Comparison of ENCODE assay signal across 9 cellular contexts in genomic region chr14:67491741-67492504, GRCh38. TPM values are rescaled to one million over a fixed set of nuclear protein-coding genes. Genes with fewer than 3 reads are reported as not detected.
DNase-seq lines count a peak whose midpoint lies in the region; ATAC-seq and TF ChIP-seq lines count a peak whose summit lies in the region.
"Had no signal": no experiment of that assay in that cellular context is flagged by ENCODE, and none has a peak within 500 bp of the region (broad histone marks: within the 10 kb centered on the region; RNA-seq: fewer than 3 reads in every experiment).

No MANE protein-coding gene starts in this region.

- H3K36me3 Mint-ChIP-seq in activated B cell treated with CpG ODN at 0.5 μM for 24 hours (ENCODE audit: low read depth) (peaks cover 7% of the 10 kb centered on the region), neural progenitor cell (no peaks in the 10 kb centered on the region)

- CTCF ChIA-PET in HEK293 (lab: Yijun Ruan, JAX) (no interaction called here), activated B cell treated with CpG ODN at 0.5 μM for 24 hours (lab: Charles Lee) (interaction anchor here (1.1 to 1.3 kb wide), 2 partner anchors 21 to 35 kb away, joined by 3 to 4 read pairs; no protein-coding TSS in a partner anchor)

- H3K36me3 ChIP-seq in HEK293 (ENCODE audit: control insufficient read depth in 2 of 2, insufficient read depth in 1 of 2, low read length in 2 of 2) (no peaks in the 10 kb centered on the region), neural progenitor cell (no peaks in the 10 kb centered on the region)

- no peaks in the 10 kb centered on the region for H3K79me2 ChIP-seq in neural progenitor cell (ENCODE audit: low read depth)

- no peaks in the 10 kb centered on the region for H4K20me1 ChIP-seq in neural progenitor cell (ENCODE audit: low read depth)

- DNase-seq in NCI-H2107 treated with DMSO at 0.1 percent for 48 hours (lab: John Stamatoyannopoulos, UW; ENCODE audit: unreplicated experiment) (peak; percentile 92), activated B cell treated with CpG ODN at 0.5 μM for 24 hours (no peak), neural progenitor cell (ENCODE audit: low spot score) (peak; percentile 62), HT-29 (ENCODE audit: low spot score) (no peak), glomerular visceral epithelial cell (ENCODE audit: extremely low spot score) (no peak), COLO829 (ENCODE audit: low spot score) (no peak), NCI-H1436 treated with DMSO at 0.1 percent for 48 hours (lab: John Stamatoyannopoulos, UW) (no peak)
- DNase-seq: hippocampal formation had no signal

- POLR2A ChIA-PET in HEK293 (lab: Yijun Ruan, JAX) (no interaction called here), activated B cell treated with CpG ODN at 0.5 μM for 24 hours (lab: Charles Lee) (interaction anchor here (0.9 to 2.5 kb wide), 3 partner anchors 18 to 22 kb away, joined by 3 to 9 read pairs (median 3); no protein-coding TSS in a partner anchor)

- intact Hi-C loops in activated B cell treated with CpG ODN at 0.5 μM for 24 hours (cut with micrococcal nuclease) = no loop called here

- no peak overlapping the region for H2AFZ ChIP-seq in neural progenitor cell (replicated peaks)

- TF ChIP-seq CTCF in HEK293 (tag by site-specific recombination; IDR thresholded peaks at IDR 0.05) = no peak
- no peak for TF ChIP-seq CTCF in activated B cell treated with CpG ODN at 0.5 μM for 24 hours (IDR thresholded peaks at IDR 0.05)
- TF ChIP-seq CTCF in neural progenitor cell (IDR thresholded peaks at IDR 0.05) = no peak

- no peaks in the 10 kb centered on the region for H3F3A ChIP-seq in neural progenitor cell (ENCODE audit: low read depth)

- H3K4me1 Mint-ChIP-seq in activated B cell treated with CpG ODN at 0.5 μM for 24 hours (peaks cover 72% of the 10 kb centered on the region), neural progenitor cell (no peaks in the 10 kb centered on the region)

- no peak for ATAC-seq in activated B cell treated with CpG ODN at 0.5 μM for 24 hours (ENCODE audit: low read depth)

- no peak overlapping the region for H3K4me3 Mint-ChIP-seq in activated B cell treated with CpG ODN at 0.5 μM for 24 hours
- H3K4me3 Mint-ChIP-seq in neural progenitor cell = no peak overlapping the region

- H3K9me3 ChIP-seq in HEK293 (ENCODE audit: control insufficient read depth, insufficient read depth, low read depth, low read length) (no peaks in the 10 kb centered on the region), neural progenitor cell (ENCODE audit: low read depth) (no peaks in the 10 kb centered on the region)

- H3K27me3 Mint-ChIP-seq in activated B cell treated with CpG ODN at 0.5 μM for 24 hours = no peaks in the 10 kb centered on the region
- peaks cover 15% of the 10 kb centered on the region for H3K27me3 Mint-ChIP-seq in neural progenitor cell (ENCODE audit: insufficient read depth, low read depth)

- no peak overlapping the region for H3K9ac ChIP-seq in neural progenitor cell

- H3K4me2 ChIP-seq in neural progenitor cell = peak overlapping the region; percentile 18

- H3K27ac Mint-ChIP-seq in activated B cell treated with CpG ODN at 0.5 μM for 24 hours (peak overlapping the region; percentile 88), neural progenitor cell (no peak overlapping the region)

- H3K27ac ChIP-seq in HEK293 (ENCODE audit: extremely low read depth, low read depth, low read length) (no peak overlapping the region), neural progenitor cell (no peak overlapping the region)

- no peak overlapping the region for H3K4me3 ChIP-seq in HEK293 (ENCODE audit: low read depth, low read length)
- H3K4me3 ChIP-seq in neural progenitor cell = no peak overlapping the region

- H3K4me1 ChIP-seq in HEK293 (ENCODE audit: control insufficient read depth, insufficient read depth, low read length) = no peaks in the 10 kb centered on the region
- peaks cover 12% of the 10 kb centered on the region for H3K4me1 ChIP-seq in neural progenitor cell

- no peaks in the 10 kb centered on the region for H3K27me3 ChIP-seq in neural progenitor cell

- H3K9me3 Mint-ChIP-seq in activated B cell treated with CpG ODN at 0.5 μM for 24 hours = peaks cover 6% of the 10 kb centered on the region
- H3K9me3 Mint-ChIP-seq in neural progenitor cell = peaks cover 17% of the 10 kb centered on the region

TF ChIP-seq in HEK293, 187 proteins besides CTCF, POLR2A, EP300 and RAD21:
- TF ChIP-seq ZIC2 (tag by site-specific recombination; IDR thresholded peaks at IDR 0.05) (peak; percentile 25; the same call in 1 of the 2 replicates), REST (tag by site-specific recombination; IDR thresholded peaks at IDR 0.05) (peak; percentile 49; the same call in 1 of the 2 replicates), ZNF23 (tag by site-specific recombination; IDR thresholded peaks at IDR 0.05; ENCODE audit: borderline replicate concordance) (no peak)

RNA-seq across cellular contexts. Expression of gene TMEM229B, which starts 3.4 kb away (rescaled TPM):
- 3.3 and 3.7 TPM in 2 replicates for total RNA-seq in activated B cell treated with CpG ODN at 0.5 μM for 24 hours
- 0.12 TPM in 1 of 2 replicates, not detected in the other for total RNA-seq in neural progenitor cell (ENCODE audit: low replicate concordance)
- total RNA-seq in HT-29 (2014; rRNA removed; shearing (Covaris generic)) = 0.08 and 0.15 TPM in 2 replicates

RNA-seq across cellular contexts. Expression of gene PLEKHH1, which starts 41.2 kb away (rescaled TPM):
- total RNA-seq in activated B cell treated with CpG ODN at 0.5 μM for 24 hours = 0.20 and 0.61 TPM in 2 replicates
- total RNA-seq in neural progenitor cell (ENCODE audit: low replicate concordance) = 10.1 and 17.6 TPM in 2 replicates
- total RNA-seq in HT-29 (2014; rRNA removed; shearing (Covaris generic)) = 11.0 and 12.7 TPM in 2 replicates

Comparison
In these comparisons a context has a peak if more than half of its experiments do, and no peak if none do; other contexts are left out.
1. DNase-seq: peak in NCI-H2107 treated with DMSO at 0.1 percent for 48 hours (single experiment) and neural progenitor cell (single experiment); none in activated B cell treated with CpG ODN at 0.5 μM for 24 hours (single experiment), HT-29 (single experiment), glomerular visceral epithelial cell (single experiment), COLO829 (single experiment) and NCI-H1436 treated with DMSO at 0.1 percent for 48 hours (single experiment).